Comparison of ENCODE assay signal across 11 cellular contexts in genomic region chr4:133152801-133153526, GRCh38. TPM values are rescaled to one million over a fixed set of nuclear protein-coding genes. Genes with fewer than 3 reads are reported as not detected.
DNase-seq lines count a peak whose midpoint lies in the region; ATAC-seq and TF ChIP-seq lines count a peak whose summit lies in the region.
"Had no signal": no experiment of that assay in that cellular context is flagged by ENCODE, and none has a peak within 500 bp of the region (broad histone marks: within the 10 kb centered on the region; RNA-seq: fewer than 3 reads in every experiment).

No MANE protein-coding gene starts in this region.

- peaks cover 7% of the 10 kb centered on the region for H4K20me1 ChIP-seq in neural progenitor cell (ENCODE audit: low read depth)

- peak overlapping the region; percentile 83 for H3K4me2 ChIP-seq in neural progenitor cell

- peak; percentile 8 for DNase-seq in BE2C
- DNase-seq in epithelial cell of esophagus (ENCODE audit: low read depth) = peak; percentile 6
- peak; percentile 43 for DNase-seq in neural progenitor cell (ENCODE audit: low spot score)
- no peak for DNase-seq in activated CD4-positive, CD25-positive, alpha-beta regulatory T cell treated with anti-CD3 and anti-CD28 coated beads, Interleukin-2, amount 50 U/mL, for 72 hours
- DNase-seq: cortex of kidney, MG63 had no signal

- H3K4me3 ChIP-seq in BE2C (ENCODE audit: low read depth, low read length) (peak overlapping the region; percentile 94), HEK293 (ENCODE audit: low read depth, low read length) (peak overlapping the region; percentile 40), epithelial cell of esophagus (ENCODE audit: low read length) (no peak overlapping the region), neural progenitor cell (peak overlapping the region; percentile 57)
- H3K4me3 ChIP-seq: MG63 had no signal

- no peaks in the 10 kb centered on the region for H3K36me3 Mint-ChIP-seq in neural progenitor cell

- CTCF ChIA-PET in HEK293 (lab: Yijun Ruan, JAX) = interaction anchor here (0.7 to 1.0 kb wide), 3 partner anchors 27 to 908 kb away, joined by 3 to 6 read pairs (median 3); no protein-coding TSS in a partner anchor

- H3K27me3 ChIP-seq in BE2C (no peaks in the 10 kb centered on the region), neural progenitor cell (peaks cover 66% of the 10 kb centered on the region)

- TF ChIP-seq CTCF in BE2C (IDR thresholded peaks at IDR 0.05; ENCODE audit: low read depth, low read length) (no peak), HEK293 (tag by site-specific recombination; IDR thresholded peaks at IDR 0.05) (no peak), epithelial cell of esophagus (IDR thresholded peaks at IDR 0.05; ENCODE audit: insufficient read depth, low read depth, low read length, missing control alignments) (no peak), neural progenitor cell (IDR thresholded peaks at IDR 0.05) (no peak)

- POLR2A ChIA-PET in HEK293 (lab: Yijun Ruan, JAX) = no interaction called here

- ATAC-seq in SK-N-SH treated with all-trans-retinoic acid at 6 μM for 48 hours = no peak
- ATAC-seq in GM18867 (IDR thresholded peaks at IDR 0.05; ENCODE audit: unreplicated experiment) = no peak
- ATAC-seq in esophagus mucosa = no peak

- no peaks in the 10 kb centered on the region for H3K9me3 Mint-ChIP-seq in neural progenitor cell

- peaks cover 37% of the 10 kb centered on the region for H3K27me3 Mint-ChIP-seq in neural progenitor cell (ENCODE audit: insufficient read depth, low read depth)

- no peak overlapping the region for H3K27ac Mint-ChIP-seq in neural progenitor cell

- peak overlapping the region; percentile 84 for H2AFZ ChIP-seq in neural progenitor cell (replicated peaks)

- peak overlapping the region; percentile 93 for H3K4me3 Mint-ChIP-seq in neural progenitor cell

- H3K36me3 ChIP-seq in BE2C (no peaks in the 10 kb centered on the region), HEK293 (ENCODE audit: control insufficient read depth in 2 of 2, insufficient read depth in 1 of 2, low read length in 2 of 2) (peaks cover 0 to 7% of the 10 kb centered on the region in 2 experiments; a peak in 1 of 3 replicates), neural progenitor cell (no peaks in the 10 kb centered on the region)
- H3K36me3 ChIP-seq: MG63 had no signal

- H3F3A ChIP-seq in neural progenitor cell (ENCODE audit: low read depth) = peaks cover 20% of the 10 kb centered on the region

- H3K27ac ChIP-seq in HEK293 (ENCODE audit: extremely low read depth, low read depth, low read length) (no peak overlapping the region), neural progenitor cell (no peak overlapping the region)

- H3K4me1 ChIP-seq in BE2C = peaks cover 15% of the 10 kb centered on the region
- no peaks in the 10 kb centered on the region; the same call in 1 of the 2 replicates for H3K4me1 ChIP-seq in HEK293 (ENCODE audit: control insufficient read depth, insufficient read depth, low read length)
- H3K4me1 ChIP-seq in neural progenitor cell = peaks cover 14% of the 10 kb centered on the region

- peaks cover 45% of the 10 kb centered on the region for H3K4me1 Mint-ChIP-seq in neural progenitor cell

- H3K79me2 ChIP-seq in neural progenitor cell (ENCODE audit: low read depth) = no peaks in the 10 kb centered on the region

- H3K9me3 ChIP-seq in BE2C = no peaks in the 10 kb centered on the region
- H3K9me3 ChIP-seq in HEK293 (ENCODE audit: control insufficient read depth, insufficient read depth, low read depth, low read length) = no peaks in the 10 kb centered on the region
- no peaks in the 10 kb centered on the region for H3K9me3 ChIP-seq in neural progenitor cell (ENCODE audit: low read depth)
- H3K9me3 ChIP-seq: MG63 had no signal

- H3K9ac ChIP-seq in neural progenitor cell = no peak overlapping the region

TF ChIP-seq in HEK293, 187 proteins besides CTCF, POLR2A, EP300 and RAD21 (continues in another document):
- TF ChIP-seq ZSCAN23 (tag by site-specific recombination; IDR thresholded peaks at IDR 0.05) (no peak), SP3 (tag by site-specific recombination; IDR thresholded peaks at IDR 0.05) (no peak), MZF1 (tag by site-specific recombination; IDR thresholded peaks at IDR 0.05; ENCODE audit: borderline replicate concordance) (no peak), ZNF792 (tag by site-specific recombination; IDR thresholded peaks at IDR 0.05) (no peak), ZNF639 (tag by site-specific recombination; IDR thresholded peaks at IDR 0.05) (no peak)
- TF ChIP-seq, protein P1, sequence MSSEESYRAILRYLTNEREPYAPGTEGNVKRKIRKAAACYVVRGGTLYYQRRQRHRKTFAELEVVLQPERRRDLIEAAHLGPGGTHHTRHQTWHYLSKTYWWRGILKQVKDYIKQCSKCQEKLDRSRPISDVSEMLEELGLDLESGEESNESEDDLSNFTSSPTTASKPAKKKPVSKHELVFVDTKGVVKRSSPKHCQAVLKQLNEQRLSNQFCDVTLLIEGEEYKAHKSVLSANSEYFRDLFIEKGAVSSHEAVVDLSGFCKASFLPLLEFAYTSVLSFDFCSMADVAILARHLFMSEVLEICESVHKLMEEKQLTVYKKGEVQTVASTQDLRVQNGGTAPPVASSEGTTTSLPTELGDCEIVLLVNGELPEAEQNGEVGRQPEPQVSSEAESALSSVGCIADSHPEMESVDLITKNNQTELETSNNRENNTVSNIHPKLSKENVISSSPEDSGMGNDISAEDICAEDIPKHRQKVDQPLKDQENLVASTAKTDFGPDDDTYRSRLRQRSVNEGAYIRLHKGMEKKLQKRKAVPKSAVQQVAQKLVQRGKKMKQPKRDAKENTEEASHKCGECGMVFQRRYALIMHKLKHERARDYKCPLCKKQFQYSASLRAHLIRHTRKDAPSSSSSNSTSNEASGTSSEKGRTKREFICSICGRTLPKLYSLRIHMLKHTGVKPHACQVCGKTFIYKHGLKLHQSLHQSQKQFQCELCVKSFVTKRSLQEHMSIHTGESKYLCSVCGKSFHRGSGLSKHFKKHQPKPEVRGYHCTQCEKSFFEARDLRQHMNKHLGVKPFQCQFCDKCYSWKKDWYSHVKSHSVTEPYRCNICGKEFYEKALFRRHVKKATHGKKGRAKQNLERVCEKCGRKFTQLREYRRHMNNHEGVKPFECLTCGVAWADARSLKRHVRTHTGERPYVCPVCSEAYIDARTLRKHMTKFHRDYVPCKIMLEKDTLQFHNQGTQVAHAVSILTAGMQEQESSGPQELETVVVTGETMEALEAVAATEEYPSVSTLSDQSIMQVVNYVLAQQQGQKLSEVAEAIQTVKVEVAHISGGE (tag by site-specific recombination; conservative IDR thresholded peaks at IDR 0.05; ENCODE audit: low read depth) = no peak

TF ChIP-seq in SK-N-SH treated with all-trans-retinoic acid at 6 μM for 48 hours, 23 proteins besides CTCF, POLR2A, EP300 and RAD21:
- TF ChIP-seq ZNF565 (CRISPR knock-in tag; conservative IDR thresholded peaks at IDR 0.05; ENCODE audit: low read depth) = no peak
- no peak for TF ChIP-seq RARB (CRISPR knock-in tag; IDR thresholded peaks at IDR 0.05)
- TF ChIP-seq CSDC2 (CRISPR knock-in tag; IDR thresholded peaks at IDR 0.05) = no peak
- no peak for TF ChIP-seq SNAI2 (CRISPR knock-in tag; IDR thresholded peaks at IDR 0.05)
- TF ChIP-seq ZC3H10 (CRISPR knock-in tag; IDR thresholded peaks at IDR 0.05) = no peak
- TF ChIP-seq, protein P2, sequence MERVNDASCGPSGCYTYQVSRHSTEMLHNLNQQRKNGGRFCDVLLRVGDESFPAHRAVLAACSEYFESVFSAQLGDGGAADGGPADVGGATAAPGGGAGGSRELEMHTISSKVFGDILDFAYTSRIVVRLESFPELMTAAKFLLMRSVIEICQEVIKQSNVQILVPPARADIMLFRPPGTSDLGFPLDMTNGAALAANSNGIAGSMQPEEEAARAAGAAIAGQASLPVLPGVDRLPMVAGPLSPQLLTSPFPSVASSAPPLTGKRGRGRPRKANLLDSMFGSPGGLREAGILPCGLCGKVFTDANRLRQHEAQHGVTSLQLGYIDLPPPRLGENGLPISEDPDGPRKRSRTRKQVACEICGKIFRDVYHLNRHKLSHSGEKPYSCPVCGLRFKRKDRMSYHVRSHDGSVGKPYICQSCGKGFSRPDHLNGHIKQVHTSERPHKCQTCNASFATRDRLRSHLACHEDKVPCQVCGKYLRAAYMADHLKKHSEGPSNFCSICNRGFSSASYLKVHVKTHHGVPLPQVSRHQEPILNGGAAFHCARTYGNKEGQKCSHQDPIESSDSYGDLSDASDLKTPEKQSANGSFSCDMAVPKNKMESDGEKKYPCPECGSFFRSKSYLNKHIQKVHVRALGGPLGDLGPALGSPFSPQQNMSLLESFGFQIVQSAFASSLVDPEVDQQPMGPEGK (CRISPR knock-in tag; IDR thresholded peaks at IDR 0.05; ENCODE audit: borderline replicate concordance) = no peak

RNA-seq across cellular contexts. Expression of gene PCDH10, which starts 3.9 kb away (rescaled TPM):
- polyA plus RNA-seq in BE2C (2012; ENCODE audit: insufficient read depth, insufficient read length, low read depth) = 12.3 TPM
- total RNA-seq in neural progenitor cell (ENCODE audit: low replicate concordance) (0.15 and 0.46 TPM in 2 replicates), esophagus mucosa (0.04 TPM)
- total RNA-seq: T-helper 1 cell treated with Interleukin-12 subunit alpha and Interleukin-12 subunit beta and Interleukin-4 antibody, amounts not matched to agents 30 ng/mL and 1 ng/mL, for 36 hours had no signal
